ENCODE assay signal across 1 cellular context in the genomic region with DNA sequence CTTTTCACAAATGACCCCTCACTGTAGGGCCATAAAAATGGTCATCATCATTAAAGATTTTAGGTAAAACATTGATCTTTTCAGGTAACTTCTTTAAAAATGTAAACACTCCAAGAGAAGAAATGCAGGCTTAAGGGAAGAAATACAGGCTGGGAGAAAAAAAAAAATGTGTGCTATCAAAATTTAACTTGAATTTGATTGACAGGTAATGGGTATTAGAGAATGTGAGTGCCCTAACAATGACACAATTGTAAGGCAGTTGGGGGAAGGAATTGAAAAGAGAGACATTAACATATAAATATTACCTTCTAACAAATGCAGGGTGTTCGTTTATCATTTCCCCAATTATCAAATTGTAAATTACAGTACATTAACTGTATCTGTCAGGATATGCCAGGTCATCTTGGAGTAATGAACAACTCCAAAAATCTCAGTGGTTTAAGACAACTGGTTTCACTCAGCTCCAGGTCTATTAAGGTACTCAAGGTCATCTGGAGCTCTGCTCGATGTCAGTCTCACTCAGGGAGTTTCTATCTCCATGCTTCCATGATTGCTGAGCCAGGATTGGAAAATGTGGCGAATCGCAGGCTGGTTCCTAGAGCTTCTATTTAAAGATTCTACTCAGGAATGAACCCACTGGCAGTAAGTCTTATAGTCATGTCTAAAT.
TF ChIP-seq lines count a peak whose summit lies in the region.

No MANE protein-coding gene starts in this region.

TF ChIP-seq in GM23338, 12 proteins besides CTCF, POLR2A, EP300 and RAD21 (continued from another document):
- TF ChIP-seq STAT1 (IDR thresholded peaks at IDR 0.05; ENCODE audit: unreplicated experiment) (no peak), JUNB (IDR thresholded peaks at IDR 0.05; ENCODE audit: unreplicated experiment) (no peak), NANOG (IDR thresholded peaks at IDR 0.05; ENCODE audit: borderline replicate concordance) (no peak), ZNF114 (CRISPR knock-in tag; IDR thresholded peaks at IDR 0.05) (no peak)
TF ChIP-seq in GM23338: peak in this region for 0.
